Comparison of ENCODE assay signal across 1 cellular context in genomic region chr4:82774711-82775171, GRCh38.
TF ChIP-seq lines count a peak whose summit lies in the region.

No MANE protein-coding gene starts in this region.

TF ChIP-seq in WTC11, 78 proteins besides CTCF, POLR2A, EP300 and RAD21 (continued from another document):
- TF ChIP-seq ARID4B (CRISPR knock-in tag; IDR thresholded peaks at IDR 0.05; ENCODE audit: borderline replicate concordance) (no peak), JUN (CRISPR knock-in tag; IDR thresholded peaks at IDR 0.05) (no peak), ZNF396 (CRISPR knock-in tag; IDR thresholded peaks at IDR 0.05; ENCODE audit: borderline replicate concordance) (no peak), ZNF416 (CRISPR knock-in tag; IDR thresholded peaks at IDR 0.05) (no peak), ZMAT4 (CRISPR knock-in tag; IDR thresholded peaks at IDR 0.05) (no peak), NFE2L1 (CRISPR knock-in tag; IDR thresholded peaks at IDR 0.05) (no peak), USF1 (CRISPR knock-in tag; IDR thresholded peaks at IDR 0.05) (no peak), SMAD4 (CRISPR knock-in tag; IDR thresholded peaks at IDR 0.05) (no peak), ATF1 (CRISPR knock-in tag; IDR thresholded peaks at IDR 0.05) (no peak)
TF ChIP-seq in WTC11: peak in this region for 0.
